ENCODE assay signal across 9 cellular contexts in the genomic region with DNA sequence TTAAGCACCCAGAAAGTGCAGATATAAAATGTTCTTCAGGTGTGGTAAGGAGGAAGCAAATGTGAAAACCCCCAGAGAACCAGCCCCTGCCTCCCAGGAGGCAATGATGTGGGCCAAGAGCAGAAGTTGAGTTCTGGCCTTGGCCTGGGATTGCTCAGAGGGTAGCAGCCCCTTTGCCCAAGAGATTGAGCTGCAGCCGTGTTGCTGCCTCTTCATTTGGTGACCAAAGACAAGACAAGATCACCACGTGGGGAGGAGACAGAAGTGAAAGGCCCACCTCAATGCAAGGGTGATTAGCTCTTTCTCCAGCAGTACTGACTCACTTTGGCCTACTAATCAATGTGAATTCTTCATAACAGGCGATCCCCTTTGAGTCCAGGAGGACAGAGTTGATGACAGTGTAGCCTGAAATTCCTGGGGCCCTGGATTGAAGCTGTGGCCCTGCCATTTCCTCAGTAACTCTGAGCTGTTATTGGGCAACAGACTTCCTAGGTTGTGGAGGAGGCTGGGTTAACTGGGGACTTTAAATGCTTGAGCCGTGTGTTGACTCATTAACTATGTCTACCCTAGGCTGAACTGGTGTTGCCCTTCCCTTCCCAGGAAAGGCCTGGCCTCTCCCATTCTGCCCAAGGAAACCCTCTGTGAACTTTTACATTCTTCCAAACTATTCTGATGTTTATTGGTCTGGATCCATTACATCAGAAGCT.
DNase-seq lines count a peak whose midpoint lies in the region; ATAC-seq lines count a peak whose summit lies in the region.
"Had no signal": no experiment of that assay in that cellular context is flagged by ENCODE, and none has a peak within 500 bp of the region (broad histone marks: within the 10 kb centered on the region; RNA-seq: fewer than 3 reads in every experiment).

No MANE protein-coding gene starts in this region.

- no peaks in the 10 kb centered on the region for H3K27me3 Mint-ChIP-seq in activated CD4-positive, alpha-beta memory T cell treated with anti-CD3 and anti-CD28 coated beads for 36 hours
- no peaks in the 10 kb centered on the region for H3K27me3 Mint-ChIP-seq in activated CD4-positive, alpha-beta memory T cell treated with anti-CD3 and anti-CD28 coated beads, Interleukin-2, amount 10 ng/mL, durations not matched to agents 7 days and 5 days
- H3K27me3 Mint-ChIP-seq in IgD-negative memory B cell, result no peaks in the 10 kb centered on the region

- ATAC-seq in stimulated activated effector memory CD8-positive, alpha-beta T cell treated with anti-CD3 and anti-CD28 coated beads, Interleukin-12 subunit alpha, Interleukin-12 subunit beta, amount 100 ng/mL, for 72 hours, result peak; percentile 67
- no peak for ATAC-seq in HG03045 (IDR thresholded peaks at IDR 0.05; ENCODE audit: unreplicated experiment)

- no peak for DNase-seq in activated CD4-positive, alpha-beta memory T cell treated with anti-CD3 and anti-CD28 coated beads for 36 hours
- DNase-seq in activated CD4-positive, alpha-beta memory T cell treated with anti-CD3 and anti-CD28 coated beads, Interleukin-2, amount 10 ng/mL, durations not matched to agents 7 days and 5 days, result no peak
- DNase-seq in epithelial cell of prostate (ENCODE audit: low read depth, low spot score), result peak; percentile 14
- peak in 1 of 2 donors; percentile 30 for DNase-seq in stimulated activated effector memory CD8-positive, alpha-beta T cell treated with anti-CD3 and anti-CD28 coated beads, Interleukin-12 subunit alpha, Interleukin-12 subunit beta, amount 100 ng/mL, for 72 hours (ENCODE audit: low spot score in 2 of 2)
- no peak for DNase-seq in cortex of kidney (lab: John Stamatoyannopoulos, UW)
- DNase-seq in amygdala (lab: John Stamatoyannopoulos, UW), result no peak
- DNase-seq: ACHN had no signal

- H3K36me3 Mint-ChIP-seq in activated CD4-positive, alpha-beta memory T cell treated with anti-CD3 and anti-CD28 coated beads for 36 hours, result peaks cover 28% of the 10 kb centered on the region
- H3K36me3 Mint-ChIP-seq in activated CD4-positive, alpha-beta memory T cell treated with anti-CD3 and anti-CD28 coated beads, Interleukin-2, amount 10 ng/mL, durations not matched to agents 7 days and 5 days (ENCODE audit: low read depth), result peaks cover 69% of the 10 kb centered on the region
- peaks cover 5% of the 10 kb centered on the region for H3K36me3 Mint-ChIP-seq in IgD-negative memory B cell
- H3K36me3 Mint-ChIP-seq in stimulated activated effector memory CD8-positive, alpha-beta T cell treated with anti-CD3 and anti-CD28 coated beads, Interleukin-12 subunit alpha, Interleukin-12 subunit beta, amount 100 ng/mL, for 72 hours, result peaks cover 22% of the 10 kb centered on the region

- no peaks in the 10 kb centered on the region for H3K9me3 Mint-ChIP-seq in activated CD4-positive, alpha-beta memory T cell treated with anti-CD3 and anti-CD28 coated beads for 36 hours
- H3K9me3 Mint-ChIP-seq in activated CD4-positive, alpha-beta memory T cell treated with anti-CD3 and anti-CD28 coated beads, Interleukin-2, amount 10 ng/mL, durations not matched to agents 7 days and 5 days, result no peaks in the 10 kb centered on the region
- peaks cover 0 to 3% (median 0%) of the 10 kb centered on the region in 3 donors for H3K9me3 Mint-ChIP-seq in IgD-negative memory B cell
- H3K9me3 Mint-ChIP-seq in stimulated activated effector memory CD8-positive, alpha-beta T cell treated with anti-CD3 and anti-CD28 coated beads, Interleukin-12 subunit alpha, Interleukin-12 subunit beta, amount 100 ng/mL, for 72 hours, result no peaks in the 10 kb centered on the region

- CTCF ChIA-PET in activated CD4-positive, alpha-beta memory T cell treated with anti-CD3 and anti-CD28 coated beads for 36 hours (lab: Charles Lee), result interaction anchor here (1.0 to 1.1 kb wide), 2 partner anchors 84 to 400 kb away, joined by 3 read pairs; no protein-coding TSS in a partner anchor
- CTCF ChIA-PET in activated CD4-positive, alpha-beta memory T cell treated with anti-CD3 and anti-CD28 coated beads, Interleukin-2, amount 10 ng/mL, durations not matched to agents 7 days and 5 days (lab: Charles Lee), result no interaction called here

- no peak overlapping the region for H3K4me3 Mint-ChIP-seq in activated CD4-positive, alpha-beta memory T cell treated with anti-CD3 and anti-CD28 coated beads for 36 hours
- no peak overlapping the region for H3K4me3 Mint-ChIP-seq in activated CD4-positive, alpha-beta memory T cell treated with anti-CD3 and anti-CD28 coated beads, Interleukin-2, amount 10 ng/mL, durations not matched to agents 7 days and 5 days
- H3K4me3 Mint-ChIP-seq in IgD-negative memory B cell, result peak overlapping the region; percentile 61 to 85 (median 82)
- H3K4me3 Mint-ChIP-seq in stimulated activated effector memory CD8-positive, alpha-beta T cell treated with anti-CD3 and anti-CD28 coated beads, Interleukin-12 subunit alpha, Interleukin-12 subunit beta, amount 100 ng/mL, for 72 hours, result no peak overlapping the region

- POLR2A ChIA-PET in activated CD4-positive, alpha-beta memory T cell treated with anti-CD3 and anti-CD28 coated beads for 36 hours (lab: Charles Lee), result interaction anchor here (0.6 to 1.1 kb wide), 3 partner anchors 9 to 17 kb away, joined by 3 to 4 read pairs (median 3); no protein-coding TSS in a partner anchor
- POLR2A ChIA-PET in activated CD4-positive, alpha-beta memory T cell treated with anti-CD3 and anti-CD28 coated beads, Interleukin-2, amount 10 ng/mL, durations not matched to agents 7 days and 5 days (lab: Charles Lee), result interaction anchor here (1.4 kb wide), 2 partner anchors 9 to 14 kb away, joined by 4 to 5 read pairs; no protein-coding TSS in a partner anchor

- H3K4me1 Mint-ChIP-seq in activated CD4-positive, alpha-beta memory T cell treated with anti-CD3 and anti-CD28 coated beads for 36 hours (ENCODE audit: low read depth), result peaks cover 64% of the 10 kb centered on the region
- H3K4me1 Mint-ChIP-seq in activated CD4-positive, alpha-beta memory T cell treated with anti-CD3 and anti-CD28 coated beads, Interleukin-2, amount 10 ng/mL, durations not matched to agents 7 days and 5 days, result peaks cover 64% of the 10 kb centered on the region
- H3K4me1 Mint-ChIP-seq in IgD-negative memory B cell, result peaks cover 47 to 84% (median 79%) of the 10 kb centered on the region in 3 donors
- peaks cover 75% of the 10 kb centered on the region for H3K4me1 Mint-ChIP-seq in stimulated activated effector memory CD8-positive, alpha-beta T cell treated with anti-CD3 and anti-CD28 coated beads, Interleukin-12 subunit alpha, Interleukin-12 subunit beta, amount 100 ng/mL, for 72 hours

- H3K27ac ChIP-seq in epithelial cell of prostate, result peak overlapping the region; percentile 23

- H3K27ac Mint-ChIP-seq in activated CD4-positive, alpha-beta memory T cell treated with anti-CD3 and anti-CD28 coated beads for 36 hours, result peak overlapping the region; percentile 43
- H3K27ac Mint-ChIP-seq in activated CD4-positive, alpha-beta memory T cell treated with anti-CD3 and anti-CD28 coated beads, Interleukin-2, amount 10 ng/mL, durations not matched to agents 7 days and 5 days, result no peak overlapping the region
- H3K27ac Mint-ChIP-seq in IgD-negative memory B cell, result peak overlapping the region; percentile 95 to 98 (median 97)
- H3K27ac Mint-ChIP-seq in stimulated activated effector memory CD8-positive, alpha-beta T cell treated with anti-CD3 and anti-CD28 coated beads, Interleukin-12 subunit alpha, Interleukin-12 subunit beta, amount 100 ng/mL, for 72 hours, result peak overlapping the region; percentile 78

- intact Hi-C loops in activated CD4-positive, alpha-beta memory T cell treated with anti-CD3 and anti-CD28 coated beads for 36 hours (cut with micrococcal nuclease), result no loop called here

Comparison
In these comparisons a context has a peak if more than half of its experiments do, and no peak if none do; other contexts are left out.
1. H3K4me3 Mint-ChIP-seq: peak in IgD-negative memory B cell (4 of 4); none in activated CD4-positive, alpha-beta memory T cell treated with anti-CD3 and anti-CD28 coated beads for 36 hours (single experiment), activated CD4-positive, alpha-beta memory T cell treated with anti-CD3 and anti-CD28 coated beads, Interleukin-2, amount 10 ng/mL, durations not matched to agents 7 days and 5 days (single experiment) and stimulated activated effector memory CD8-positive, alpha-beta T cell treated with anti-CD3 and anti-CD28 coated beads, Interleukin-12 subunit alpha, Interleukin-12 subunit beta, amount 100 ng/mL, for 72 hours (single experiment).